ENCODE assay signal across 19 cellular contexts in genomic region chr3:96319176-96319575, GRCh38.
"Had no signal": no experiment of that assay in that cellular context is flagged by ENCODE, and none has a peak within 500 bp of the region (broad histone marks: within the 10 kb centered on the region; RNA-seq: fewer than 3 reads in every experiment).

No MANE protein-coding gene starts in this region.

- H3K36me3 Mint-ChIP-seq: mesothelial cell of epicardium had no signal

- H3K4me3 Mint-ChIP-seq: immature natural killer cell, mesothelial cell of epicardium, nephron progenitor cell had no signal

- H3K9me3 ChIP-seq: lower lobe of right lung, right atrium auricular region, transverse colon, vagina had no signal

- ATAC-seq: esophagus mucosa, lower lobe of right lung had no signal

- H3K4me1 Mint-ChIP-seq: immature natural killer cell, mesothelial cell of epicardium, nephron progenitor cell had no signal

- H3K4me1 ChIP-seq: lower lobe of right lung, right atrium auricular region, transverse colon, vagina had no signal

- H3K36me3 ChIP-seq: cardiac muscle cell, lower lobe of right lung, right atrium auricular region, transverse colon, vagina had no signal

- H3K4me3 ChIP-seq: cardiac muscle cell, lower lobe of right lung, right atrium auricular region, transverse colon, vagina had no signal

- H3K27ac ChIP-seq: cardiac muscle cell, lower lobe of right lung, right atrium auricular region, transverse colon, vagina had no signal

- H3K27me3 Mint-ChIP-seq: progenitor cell of endocrine pancreas had no signal

- H3K27ac Mint-ChIP-seq: immature natural killer cell, mesothelial cell of epicardium, nephron progenitor cell, progenitor cell of endocrine pancreas had no signal

- H3K9me3 Mint-ChIP-seq: nephron progenitor cell had no signal

- DNase-seq: activated CD4-positive, alpha-beta T cell treated with anti-CD3 and anti-CD28 coated beads for 1 hour; activated CD4-positive, alpha-beta T cell treated with anti-CD3 and anti-CD28 coated beads, Interleukin-2, amount 50 U/mL, for 4 hours; activated naive CD4-positive, alpha-beta T cell treated with Interleukin-2 at 50 U/mL for 16 hours; activated T-cell treated with anti-CD3 and anti-CD28 coated beads for 4 hours; foreskin fibroblast; head of caudate nucleus; immature natural killer cell; lower lobe of right lung; nephron progenitor cell; stimulated activated CD4-positive, alpha-beta T cell treated with anti-CD3 and anti-CD28 coated beads, Interleukin-4, amount 100 ng/mL, for 24 hours; stimulated activated naive CD4-positive, alpha-beta T cell treated with Interleukin-2 at 50 U/mL for 16 hours; T1000; transverse colon had no signal

- H3K27me3 ChIP-seq: cardiac muscle cell, right atrium auricular region, transverse colon, vagina had no signal
